14 cellular contexts compared by ENCODE assay signal in genomic region chr4:76666940-76667532, GRCh38.
DNase-seq lines count a peak whose midpoint lies in the region; ATAC-seq, FAIRE-seq and TF ChIP-seq lines count a peak whose summit lies in the region.
"Had no signal": no experiment of that assay in that cellular context is flagged by ENCODE, and none has a peak within 500 bp of the region (broad histone marks: within the 10 kb centered on the region; RNA-seq: fewer than 3 reads in every experiment).

No MANE protein-coding gene starts in this region.

- H3K27ac ChIP-seq in GM23248 = no peak overlapping the region
- H3K27ac ChIP-seq in SJCRH30 = no peak overlapping the region
- H3K27ac ChIP-seq in neural progenitor cell = no peak overlapping the region
- H3K27ac ChIP-seq: ovary had no signal

- WGBS in GM23248 (ENCODE audit: low coverage in 1 of 2, low lambda C conversion rate in 2 of 2, missing lambda C conversion rate in 2 of 2), 2 experiments = 85 to 89% methylated on average over 5 of the region's 5 CpGs

- peaks cover 10% of the 10 kb centered on the region for H3K4me1 ChIP-seq in GM23248 (ENCODE audit: insufficient read depth)
- peaks cover 16% of the 10 kb centered on the region for H3K4me1 ChIP-seq in SJCRH30
- H3K4me1 ChIP-seq in neural progenitor cell = no peaks in the 10 kb centered on the region

- H3K27me3 ChIP-seq in GM23248 (replicated peaks; ENCODE audit: insufficient read depth) (no peaks in the 10 kb centered on the region), SJCRH30 (no peaks in the 10 kb centered on the region), neural progenitor cell (no peaks in the 10 kb centered on the region)
- H3K27me3 ChIP-seq: ovary had no signal

- H3K4me3 ChIP-seq in GM23248 (no peak overlapping the region), SJCRH30 (no peak overlapping the region), neural progenitor cell (no peak overlapping the region)
- H3K4me3 ChIP-seq: ovary had no signal

- no peaks in the 10 kb centered on the region for H3K9me3 Mint-ChIP-seq in neural progenitor cell
- H3K9me3 Mint-ChIP-seq: activated naive CD8-positive, alpha-beta T cell treated with anti-CD3 and anti-CD28 coated beads for 36 hours had no signal

- H3K9me2 ChIP-seq in GM23248 (ENCODE audit: insufficient read depth) = no peaks in the 10 kb centered on the region

- H3K9me3 ChIP-seq in GM23248 (ENCODE audit: low read depth) (no peaks in the 10 kb centered on the region), SJCRH30 (replicated peaks) (no peaks in the 10 kb centered on the region), neural progenitor cell (ENCODE audit: low read depth) (no peaks in the 10 kb centered on the region)
- H3K9me3 ChIP-seq: ovary had no signal

- peak; percentile 52 for FAIRE-seq in GM18507 (lab: Jason Lieb, UNC)

- H3K36me3 Mint-ChIP-seq in neural progenitor cell = peaks cover 17% of the 10 kb centered on the region
- H3K36me3 Mint-ChIP-seq: activated CD8-positive, alpha-beta memory T cell treated with anti-CD3 and anti-CD28 coated beads, Interleukin-2, amount 10 ng/mL, durations not matched to agents 7 days and 5 days; activated naive CD8-positive, alpha-beta T cell treated with anti-CD3 and anti-CD28 coated beads for 36 hours had no signal

- 0 out of 2 replicates have a peak, but pooled peaks cover 11% of the 10 kb centered on the region for H3F3A ChIP-seq in GM23248 (ENCODE audit: insufficient read depth)
- no peaks in the 10 kb centered on the region for H3F3A ChIP-seq in neural progenitor cell (ENCODE audit: low read depth)

- no peaks in the 10 kb centered on the region for H4K20me1 ChIP-seq in GM23248 (ENCODE audit: insufficient read depth)
- H4K20me1 ChIP-seq in neural progenitor cell (ENCODE audit: low read depth) = peaks cover 5% of the 10 kb centered on the region

- ATAC-seq in HG03521 (IDR thresholded peaks at IDR 0.05; ENCODE audit: unreplicated experiment) = peak; percentile 51
- ATAC-seq: activated CD8-positive, alpha-beta memory T cell treated with anti-CD3 and anti-CD28 coated beads, Interleukin-2, amount 10 ng/mL, durations not matched to agents 7 days and 5 days had no signal

- no peak for DNase-seq in GM18507 (ENCODE audit: extremely low spot score, insufficient read length, low read depth)
- DNase-seq in GM23248 = peak; percentile 6
- peak; percentile 36 for DNase-seq in fibroblast of peridontal ligament (ENCODE audit: extremely low read depth)
- DNase-seq in NCI-H2227 (lab: John Stamatoyannopoulos, UW; ENCODE audit: unreplicated experiment) = no peak
- DNase-seq in NCI-H2171 treated with DMSO at 0.1 percent for 48 hours (lab: John Stamatoyannopoulos, UW) = no peak
- DNase-seq in SJCRH30 = no peak
- DNase-seq in neural progenitor cell (ENCODE audit: low spot score) = no peak
- DNase-seq: activated CD8-positive, alpha-beta memory T cell treated with anti-CD3 and anti-CD28 coated beads, Interleukin-2, amount 10 ng/mL, durations not matched to agents 7 days and 5 days; activated naive CD8-positive, alpha-beta T cell treated with anti-CD3 and anti-CD28 coated beads for 36 hours; cortex of kidney; DND-41; Karpas-422; ovary had no signal

- H3K4me2 ChIP-seq in GM23248 (ENCODE audit: unreplicated experiment) (no peak overlapping the region), neural progenitor cell (no peak overlapping the region)

- no peak for TF ChIP-seq CTCF in neural progenitor cell (IDR thresholded peaks at IDR 0.05)

- no peaks in the 10 kb centered on the region for H3K4me1 Mint-ChIP-seq in neural progenitor cell

- in situ Hi-C loops in GM23248 (cut with MboI) = no loop called here

- H3K79me2 ChIP-seq in GM23248 (ENCODE audit: insufficient read depth) (no peaks in the 10 kb centered on the region), neural progenitor cell (ENCODE audit: low read depth) (no peaks in the 10 kb centered on the region)

- no peak overlapping the region for H3K4me3 Mint-ChIP-seq in neural progenitor cell
- H3K4me3 Mint-ChIP-seq: activated CD8-positive, alpha-beta memory T cell treated with anti-CD3 and anti-CD28 coated beads, Interleukin-2, amount 10 ng/mL, durations not matched to agents 7 days and 5 days; activated naive CD8-positive, alpha-beta T cell treated with anti-CD3 and anti-CD28 coated beads for 36 hours had no signal

- H3K9ac ChIP-seq in GM23248 (no peak overlapping the region), neural progenitor cell (no peak overlapping the region)

- H2AFZ ChIP-seq in GM23248 (no peak overlapping the region), neural progenitor cell (replicated peaks) (no peak overlapping the region)

- H3K27ac Mint-ChIP-seq in neural progenitor cell = no peak overlapping the region
- H3K27ac Mint-ChIP-seq: activated CD8-positive, alpha-beta memory T cell treated with anti-CD3 and anti-CD28 coated beads, Interleukin-2, amount 10 ng/mL, durations not matched to agents 7 days and 5 days; activated naive CD8-positive, alpha-beta T cell treated with anti-CD3 and anti-CD28 coated beads for 36 hours had no signal

- peaks cover 4% of the 10 kb centered on the region for H3K27me3 Mint-ChIP-seq in neural progenitor cell (ENCODE audit: insufficient read depth, low read depth)

- H3K36me3 ChIP-seq in GM23248 (ENCODE audit: low read depth) (no peaks in the 10 kb centered on the region), SJCRH30 (no peaks in the 10 kb centered on the region), neural progenitor cell (no peaks in the 10 kb centered on the region)
- H3K36me3 ChIP-seq: ovary had no signal

Comparison
In these comparisons a context has a peak if more than half of its experiments do, and no peak if none do; other contexts are left out.
1. DNase-seq: peak in GM23248 (single experiment) and fibroblast of peridontal ligament (single experiment); none in GM18507 (single experiment), NCI-H2227 (single experiment), NCI-H2171 treated with DMSO at 0.1 percent for 48 hours (single experiment), SJCRH30 (0 of 2) and neural progenitor cell (single experiment).